In genomic region chr20:51600016-51600420, GRCh38 we compare ENCODE assay signal across 21 cellular contexts. TPM values are rescaled to one million over a fixed set of nuclear protein-coding genes. Genes with fewer than 3 reads are reported as not detected.
DNase-seq lines count a peak whose midpoint lies in the region; ATAC-seq, FAIRE-seq and TF ChIP-seq lines count a peak whose summit lies in the region.
"Had no signal": no experiment of that assay in that cellular context is flagged by ENCODE, and none has a peak within 500 bp of the region (broad histone marks: within the 10 kb centered on the region; RNA-seq: fewer than 3 reads in every experiment).

No MANE protein-coding gene starts in this region.

- H3K36me3 ChIP-seq in K562 (ENCODE audit: control insufficient read depth, insufficient read depth, low read length) (no peaks in the 10 kb centered on the region), smooth muscle cell (ENCODE audit: low read depth) (no peaks in the 10 kb centered on the region)

- no peaks in the 10 kb centered on the region for H3F3A ChIP-seq in smooth muscle cell (ENCODE audit: low read depth)

- no peaks in the 10 kb centered on the region for H3K79me2 ChIP-seq in K562 (ENCODE audit: control insufficient read depth, insufficient read depth, low read length)
- H3K79me2 ChIP-seq in smooth muscle cell (ENCODE audit: low read depth), result no peaks in the 10 kb centered on the region

- peak; percentile 33 for DNase-seq in activated CD4-positive, alpha-beta memory T cell treated with anti-CD3 and anti-CD28 coated beads for 36 hours
- no peak for DNase-seq in activated CD4-positive, alpha-beta memory T cell treated with anti-CD3 and anti-CD28 coated beads, Interleukin-2, amount 10 ng/mL, durations not matched to agents 7 days and 5 days
- DNase-seq in K562 (ENCODE audit: extremely low read depth in 1 of 4, low spot score in 3 of 4) (peak; percentile 48 to 76 (median 64)), lung microvascular endothelial cell (ENCODE audit: low read depth in 2 of 2) (peak; percentile 71 to 86), smooth muscle cell (lab: John Stamatoyannopoulos, UW; ENCODE audit: unreplicated experiment) (no peak), HPDE6-E6E7 (ENCODE audit: extremely low spot score) (no peak), nucleus accumbens (lab: John Stamatoyannopoulos, UW) (no peak)
- DNase-seq: 8988T; CD8-positive, alpha-beta memory T cell; DND-41; GOT3; KG1; NCI-H146; NCI-H2081; NCI-H510A; NCI-H774 had no signal

- H3K27me3 ChIP-seq in K562 (ENCODE audit: control insufficient read depth in 2 of 2, insufficient read depth in 2 of 2, low read length in 2 of 2) (0 out of 5 replicates have a peak, but pooled peaks cover 0 to 9% of the 10 kb centered on the region in 2 experiments), smooth muscle cell (ENCODE audit: low read depth) (no peaks in the 10 kb centered on the region)
- H3K27me3 ChIP-seq: BLaER1 had no signal

- 5% methylated on average over 7 of the region's 7 CpGs for WGBS in K562 (ENCODE audit: insufficient coverage, low coverage, missing lambda C conversion rate)
- 20% methylated on average over 7 of the region's 7 CpGs for WGBS in smooth muscle cell (ENCODE audit: low lambda C conversion rate)

- H4K20me1 ChIP-seq in K562 (replicated peaks; ENCODE audit: control insufficient read depth, insufficient read depth, low read length), result no peaks in the 10 kb centered on the region
- H4K20me1 ChIP-seq in smooth muscle cell (ENCODE audit: low read depth), result no peaks in the 10 kb centered on the region
- H4K20me1 ChIP-seq: BLaER1 had no signal

- H3K9ac ChIP-seq in K562 (ENCODE audit: insufficient read depth in 1 of 2, low read depth in 2 of 2, low read length in 2 of 2) (peak overlapping the region; percentile 29 to 44; a peak in 3 of 4 replicates), smooth muscle cell (ENCODE audit: low read depth) (no peak overlapping the region)
- H3K9ac ChIP-seq: BLaER1 had no signal

- no peaks in the 10 kb centered on the region for H3K9me3 Mint-ChIP-seq in activated CD4-positive, alpha-beta memory T cell treated with anti-CD3 and anti-CD28 coated beads for 36 hours
- H3K9me3 Mint-ChIP-seq in activated CD4-positive, alpha-beta memory T cell treated with anti-CD3 and anti-CD28 coated beads, Interleukin-2, amount 10 ng/mL, durations not matched to agents 7 days and 5 days, result no peaks in the 10 kb centered on the region
- H3K9me3 Mint-ChIP-seq: CD8-positive, alpha-beta memory T cell had no signal

- peak; percentile 57; the same call in 1 of the 2 replicates for TF ChIP-seq EP300 in K562 (IDR thresholded peaks at IDR 0.05; ENCODE audit: low read length)

- peaks cover 46% of the 10 kb centered on the region for H3K4me1 Mint-ChIP-seq in activated CD4-positive, alpha-beta memory T cell treated with anti-CD3 and anti-CD28 coated beads for 36 hours (ENCODE audit: low read depth)
- peaks cover 20% of the 10 kb centered on the region for H3K4me1 Mint-ChIP-seq in activated CD4-positive, alpha-beta memory T cell treated with anti-CD3 and anti-CD28 coated beads, Interleukin-2, amount 10 ng/mL, durations not matched to agents 7 days and 5 days

- POLR2A ChIA-PET in activated CD4-positive, alpha-beta memory T cell treated with anti-CD3 and anti-CD28 coated beads for 36 hours (lab: Charles Lee), result interaction anchor here (0.6 kb wide), 1 partner anchor 195 kb away, joined by 3 read pairs; no protein-coding TSS in a partner anchor
- POLR2A ChIA-PET in activated CD4-positive, alpha-beta memory T cell treated with anti-CD3 and anti-CD28 coated beads, Interleukin-2, amount 10 ng/mL, durations not matched to agents 7 days and 5 days (lab: Charles Lee), result no interaction called here
- POLR2A ChIA-PET in K562 (lab: Yijun Ruan, JAX), result no interaction called here

- peak overlapping the region; percentile 51 for H3K27ac ChIP-seq in K562 (ENCODE audit: extremely low read depth, low read depth, low read length)
- peak overlapping the region; percentile 34 for H3K27ac ChIP-seq in smooth muscle cell (ENCODE audit: low read depth)
- H3K27ac ChIP-seq: BLaER1, RWPE1 had no signal

- intact Hi-C loops in activated CD4-positive, alpha-beta memory T cell treated with anti-CD3 and anti-CD28 coated beads for 36 hours (cut with micrococcal nuclease), result loop anchor here (10.0 kb wide), 1 partner anchor 615 kb away; no protein-coding TSS in a partner anchor
- intact Hi-C loops in K562 (cut with micrococcal nuclease), result no loop called here

- ATAC-seq in K562 (peak; percentile 68), HG02763 (IDR thresholded peaks at IDR 0.05; ENCODE audit: unreplicated experiment) (no peak)

- in situ Hi-C loops in K562 (cut with MboI), result no loop called here

- no peak for TF ChIP-seq RAD21 in K562 (CRISPR knock-in tag; conservative IDR thresholded peaks at IDR 0.05 in 1 of 2, IDR thresholded peaks at IDR 0.05 in 1 of 2)

- TF ChIP-seq POLR2A in K562 (conservative IDR thresholded peaks at IDR 0.05), result no peak

- H3K4me3 ChIP-seq in K562, result peak overlapping the region; percentile 9; the same call in 1 of the 2 replicates
- H3K4me3 ChIP-seq in smooth muscle cell, result no peak overlapping the region
- H3K4me3 ChIP-seq: BLaER1 had no signal

- no peaks in the 10 kb centered on the region for H3K9me1 ChIP-seq in K562 (ENCODE audit: control insufficient read depth, insufficient read depth, low read length)

- H3K9me3 ChIP-seq in K562 (replicated peaks; ENCODE audit: control insufficient read depth, insufficient read depth, low read depth, low read length), result no peaks in the 10 kb centered on the region
- no peaks in the 10 kb centered on the region for H3K9me3 ChIP-seq in smooth muscle cell (replicated peaks; ENCODE audit: low read depth)
- H3K9me3 ChIP-seq: BLaER1 had no signal

- H2AFZ ChIP-seq in K562 (ENCODE audit: low read depth, low read length) (peak overlapping the region; percentile 97), smooth muscle cell (ENCODE audit: low read depth) (peak overlapping the region; percentile 36)

- no peaks in the 10 kb centered on the region for H3K36me3 Mint-ChIP-seq in activated CD4-positive, alpha-beta memory T cell treated with anti-CD3 and anti-CD28 coated beads for 36 hours
- no peaks in the 10 kb centered on the region for H3K36me3 Mint-ChIP-seq in activated CD4-positive, alpha-beta memory T cell treated with anti-CD3 and anti-CD28 coated beads, Interleukin-2, amount 10 ng/mL, durations not matched to agents 7 days and 5 days (ENCODE audit: low read depth)
- H3K36me3 Mint-ChIP-seq: CD8-positive, alpha-beta memory T cell had no signal

- peak; percentile 94 for FAIRE-seq in K562 (lab: Jason Lieb, UNC)
- FAIRE-seq: D721Med, G401.6 had no signal

- no peak overlapping the region for H3K4me3 Mint-ChIP-seq in activated CD4-positive, alpha-beta memory T cell treated with anti-CD3 and anti-CD28 coated beads for 36 hours
- H3K4me3 Mint-ChIP-seq in activated CD4-positive, alpha-beta memory T cell treated with anti-CD3 and anti-CD28 coated beads, Interleukin-2, amount 10 ng/mL, durations not matched to agents 7 days and 5 days, result no peak overlapping the region

- H3K27me3 Mint-ChIP-seq in activated CD4-positive, alpha-beta memory T cell treated with anti-CD3 and anti-CD28 coated beads for 36 hours, result peaks cover 21% of the 10 kb centered on the region
- peaks cover 15% of the 10 kb centered on the region for H3K27me3 Mint-ChIP-seq in activated CD4-positive, alpha-beta memory T cell treated with anti-CD3 and anti-CD28 coated beads, Interleukin-2, amount 10 ng/mL, durations not matched to agents 7 days and 5 days

- H3K4me1 ChIP-seq in K562 (replicated peaks in 1 of 2; ENCODE audit: control insufficient read depth in 2 of 2, insufficient read depth in 2 of 2, low read length in 2 of 2) (peaks cover 8 to 24% of the 10 kb centered on the region in 2 experiments; a peak in 4 of 5 replicates), smooth muscle cell (ENCODE audit: low read depth) (peaks cover 7% of the 10 kb centered on the region)

- 0 out of 6 replicates have a peak, but pooled peaks of 1 of the 3 experiments have one; percentile 12 for TF ChIP-seq CTCF in K562 (IDR thresholded peaks at IDR 0.05 in 2 of 3, conservative IDR thresholded peaks at IDR 0.05 in 1 of 3; ENCODE audit: insufficient read depth in 2 of 3, low read depth in 1 of 3, low read length in 3 of 3)
- TF ChIP-seq CTCF in smooth muscle cell (IDR thresholded peaks at IDR 0.05; ENCODE audit: borderline replicate concordance, insufficient read depth, poor library complexity, severe bottlenecking), result no peak

- CTCF ChIA-PET in activated CD4-positive, alpha-beta memory T cell treated with anti-CD3 and anti-CD28 coated beads for 36 hours (lab: Charles Lee), result interaction anchor here (0.6 to 1.1 kb wide), 4 partner anchors 12 to 613 kb away, joined by 3 to 4 read pairs (median 3); no protein-coding TSS in a partner anchor
- CTCF ChIA-PET in activated CD4-positive, alpha-beta memory T cell treated with anti-CD3 and anti-CD28 coated beads, Interleukin-2, amount 10 ng/mL, durations not matched to agents 7 days and 5 days (lab: Charles Lee), result no interaction called here
- CTCF ChIA-PET in K562 (lab: Yijun Ruan, JAX; ENCODE audit: low intra/inter-chr PET ratio), result no interaction called here

- H3K27ac Mint-ChIP-seq in activated CD4-positive, alpha-beta memory T cell treated with anti-CD3 and anti-CD28 coated beads for 36 hours, result no peak overlapping the region
- no peak overlapping the region for H3K27ac Mint-ChIP-seq in activated CD4-positive, alpha-beta memory T cell treated with anti-CD3 and anti-CD28 coated beads, Interleukin-2, amount 10 ng/mL, durations not matched to agents 7 days and 5 days

- BruUV-seq in K562 (replicated peaks; lab: Mats Ljungman, UMichigan), result no TSS peak

- peak overlapping the region; percentile 78 for H3K4me2 ChIP-seq in K562 (ENCODE audit: insufficient read depth, low read length)
- H3K4me2 ChIP-seq in smooth muscle cell, result peak overlapping the region; percentile 66
- H3K4me2 ChIP-seq: BLaER1 had no signal

RNA-seq across cellular contexts. Expression of gene NFATC2, which starts 57.5 kb away (rescaled TPM):
- total RNA-seq in activated CD4-positive, alpha-beta memory T cell treated with anti-CD3 and anti-CD28 coated beads for 36 hours, result 10 to 100 TPM; 35.8 to 36.5 TPM
- 10 to 100 TPM; 53.3 to 56.9 TPM for total RNA-seq in activated CD4-positive, alpha-beta memory T cell treated with anti-CD3 and anti-CD28 coated beads, Interleukin-2, amount 10 ng/mL, durations not matched to agents 7 days and 5 days
- total RNA-seq in K562 (2011; cell fraction: chromatin; rRNA removed; ENCODE audit: low replicate concordance), result 19.7 and 27.2 TPM in 2 replicates
- total RNA-seq in K562 (2011; cell fraction: nucleolus; rRNA removed), result 7.7 and 10.9 TPM in 2 replicates
- 16.1 and 29.1 TPM in 2 replicates for total RNA-seq in K562 (2011; cell fraction: nucleoplasm; rRNA removed)
- total RNA-seq in K562 (2014; rRNA removed), result 2.5 and 3.7 TPM in 2 replicates
- 2.7 and 3.0 TPM in 2 replicates for total RNA-seq in K562 (2014; rRNA removed; fragmentation: Illumina TruSeq; extraction: Trizol)
- total RNA-seq in K562 (2015; rRNA removed; fragmentation: Illumina TruSeq; extraction: Trizol), result 2.6 and 3.3 TPM in 2 replicates
- 11.2 and 11.3 TPM in 2 replicates for total RNA-seq in K562 (2021)
- polyA plus RNA-seq in K562 (2011; rRNA removed), result 1.6 and 2.1 TPM in 2 replicates
- 1.00 and 1.6 TPM in 2 replicates for polyA plus RNA-seq in K562 (2011; cell fraction: cytosol; rRNA removed)
- polyA plus RNA-seq in K562 (2011; cell fraction: nucleus; rRNA removed), result 5.3 and 5.7 TPM in 2 replicates
- 7.2 and 8.8 TPM in 2 replicates for polyA plus RNA-seq in K562 (2012)
- 7.0 and 8.1 TPM in 2 replicates for polyA plus RNA-seq in K562 (2014; fragmentation: Illumina TruSeq; extraction: Trizol)
- 1 to 10 TPM; 1.9 to 4.1 TPM for polyA plus RNA-seq in K562 (2014; fragmentation: Nextera tagmentation; extraction: Ambion mirVana)
- 3.8 and 4.0 TPM in 2 replicates for polyA plus RNA-seq in K562 (2014; rRNA removed)
- polyA minus RNA-seq in K562 (2011; rRNA and poly(A)+ RNA removed), result 2.7 and 4.2 TPM in 2 replicates
- polyA minus RNA-seq in K562 (2011; cell fraction: cytosol; rRNA and poly(A)+ RNA removed), result 4.4 and 4.8 TPM in 2 replicates
- 4.3 TPM in 2 replicates for polyA minus RNA-seq in K562 (2011; cell fraction: nucleus; rRNA and poly(A)+ RNA removed)
- total RNA-seq in lung microvascular endothelial cell, result 2.4 and 4.8 TPM in 2 replicates
- total RNA-seq in smooth muscle cell, result 4.1 and 8.4 TPM in 2 replicates
- polyA plus RNA-seq in smooth muscle cell, result 5.5 and 5.8 TPM in 2 replicates

Comparison
In these comparisons a context has a peak if more than half of its experiments do, and no peak if none do; other contexts are left out.
1. DNase-seq: peak in activated CD4-positive, alpha-beta memory T cell treated with anti-CD3 and anti-CD28 coated beads for 36 hours (single experiment), K562 (4 of 4) and lung microvascular endothelial cell (2 of 2); none in activated CD4-positive, alpha-beta memory T cell treated with anti-CD3 and anti-CD28 coated beads, Interleukin-2, amount 10 ng/mL, durations not matched to agents 7 days and 5 days (single experiment), smooth muscle cell (single experiment), HPDE6-E6E7 (single experiment) and nucleus accumbens (0 of 56).